8 cellular contexts compared by ENCODE assay signal in the genomic region with DNA sequence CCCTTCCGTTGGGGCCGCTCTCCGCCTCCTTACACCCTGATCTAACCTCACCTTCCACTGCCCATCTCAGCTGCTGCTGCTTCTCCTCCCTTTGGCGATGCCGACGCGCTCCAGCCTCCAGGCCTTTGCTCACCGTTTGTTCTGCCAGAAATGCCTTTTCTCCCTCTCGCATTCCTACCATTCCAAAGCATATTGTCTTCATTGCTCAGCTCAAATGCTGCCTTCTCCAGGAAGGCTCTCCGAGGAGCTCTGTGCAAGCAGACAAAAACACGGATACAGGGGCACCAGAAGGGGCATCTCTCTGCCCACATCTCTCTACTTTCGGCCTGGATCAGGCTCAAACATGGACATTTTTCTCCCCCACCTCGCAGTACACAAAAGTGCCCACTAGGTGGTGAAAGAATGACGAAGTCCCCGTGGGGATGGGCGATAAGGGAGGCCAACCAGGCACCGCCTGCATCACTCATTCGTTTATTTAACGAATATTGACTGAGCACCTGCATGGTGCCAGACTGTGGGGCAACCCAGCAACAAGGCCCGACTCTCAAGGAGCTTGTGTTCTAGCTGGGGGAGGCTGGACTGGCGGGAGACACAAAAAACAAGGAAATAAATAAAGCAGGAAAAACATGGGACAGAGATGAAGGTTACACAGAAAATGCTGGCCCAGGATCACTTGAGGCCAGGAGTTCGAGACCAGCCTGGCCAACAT. TPM values are rescaled to one million over a fixed set of nuclear protein-coding genes. Genes with fewer than 3 reads are reported as not detected.
DNase-seq lines count a peak whose midpoint lies in the region; ATAC-seq and TF ChIP-seq lines count a peak whose summit lies in the region.

No MANE protein-coding gene starts in this region.

- H3K27me3 Mint-ChIP-seq in endodermal cell (ENCODE audit: insufficient read depth): peaks cover 4% of the 10 kb centered on the region

- H3K9me3 Mint-ChIP-seq in endodermal cell: no peaks in the 10 kb centered on the region

- H3K27me3 ChIP-seq in endodermal cell (ENCODE audit: control insufficient read depth, insufficient read depth, low read length, poor library complexity, severe bottlenecking): no peaks in the 10 kb centered on the region

- no peaks in the 10 kb centered on the region for H3K36me3 Mint-ChIP-seq in endodermal cell (ENCODE audit: low read depth)

- H3K4me1 Mint-ChIP-seq in endodermal cell: peaks cover 16% of the 10 kb centered on the region

- no peak overlapping the region for H3K4me3 Mint-ChIP-seq in endodermal cell

- peak; percentile 67 for DNase-seq in COLO668 (lab: John Stamatoyannopoulos, UW; ENCODE audit: unreplicated experiment)
- DNase-seq in NCI-H526 (lab: John Stamatoyannopoulos, UW): peak; percentile 36 to 85
- DNase-seq in activated CD8-positive, alpha-beta memory T cell treated with anti-CD3 and anti-CD28 coated beads for 24 hours: peak; percentile 90
- peak; percentile 92 for DNase-seq in endodermal cell
- peak; percentile 54 for DNase-seq in middle frontal gyrus (ENCODE audit: extremely low spot score, low spot score)
- DNase-seq in stimulated activated CD8-positive, alpha-beta memory T cell treated with anti-CD3 and anti-CD28 coated beads, Interleukin-2, amount 100 ng/mL, for 48 hours (ENCODE audit: low read depth in 2 of 2): peak; percentile 51 to 70

- no peaks in the 10 kb centered on the region for H3K36me3 ChIP-seq in endodermal cell (ENCODE audit: control insufficient read depth, insufficient read depth, low read length)

- peak overlapping the region; percentile 91 for H3K27ac Mint-ChIP-seq in endodermal cell

- no peaks in the 10 kb centered on the region for H3K9me3 ChIP-seq in endodermal cell (ENCODE audit: control insufficient read depth, low read length)

- peak; percentile 91 for TF ChIP-seq CTCF in endodermal cell (conservative IDR thresholded peaks at IDR 0.05)

- H3K4me3 ChIP-seq in endodermal cell (ENCODE audit: low read length): no peak overlapping the region

- peak overlapping the region; percentile 67 for H3K27ac ChIP-seq in endodermal cell (ENCODE audit: low read depth, low read length)

- H3K9ac ChIP-seq in endodermal cell (ENCODE audit: extremely low read depth, low read length, poor library complexity, severe bottlenecking): peak overlapping the region; percentile 45

- ATAC-seq in HG03108 (IDR thresholded peaks at IDR 0.05; ENCODE audit: unreplicated experiment): peak; percentile 28
- no peak for ATAC-seq in GM19395 (IDR thresholded peaks at IDR 0.05; ENCODE audit: unreplicated experiment)

- no peaks in the 10 kb centered on the region for H3K4me1 ChIP-seq in endodermal cell (ENCODE audit: control insufficient read depth, insufficient read depth, low read length)

- 36 to 38% methylated on average over 21 to 22 of the region's 22 CpGs for WGBS in endodermal cell (ENCODE audit: insufficient coverage in 1 of 2, insufficient read length in 1 of 2), 2 experiments

RNA-seq across cellular contexts. Expression of a gene that starts 7.3 kb away (rescaled TPM):
- 100 to 1,000 TPM; 105 to 128 TPM for total RNA-seq in endodermal cell
- 105 TPM for polyA plus RNA-seq in endodermal cell (2013, experiment 1 of 2)
- 92.7 TPM for polyA plus RNA-seq in endodermal cell (2013, experiment 2 of 2)

RNA-seq across cellular contexts. Expression of a gene that starts 50.1 kb away (rescaled TPM):
- total RNA-seq in endodermal cell: 10 to 100 TPM; 12.5 to 19.4 TPM
- polyA plus RNA-seq in endodermal cell (2013, experiment 1 of 2): 26.2 TPM
- polyA plus RNA-seq in endodermal cell (2013, experiment 2 of 2): 25.8 TPM
